8 cellular contexts compared by ENCODE assay signal in genomic region chr1:17274186-17275170, GRCh38. TPM values are rescaled to one million over a fixed set of nuclear protein-coding genes. Genes with fewer than 3 reads are reported as not detected.
DNase-seq lines count a peak whose midpoint lies in the region; ATAC-seq, FAIRE-seq and TF ChIP-seq lines count a peak whose summit lies in the region.
"Had no signal": no experiment of that assay in that cellular context is flagged by ENCODE, and none has a peak within 500 bp of the region (broad histone marks: within the 10 kb centered on the region; RNA-seq: fewer than 3 reads in every experiment).

No MANE protein-coding gene starts in this region.

- H3F3A ChIP-seq in OCI-LY1 (ENCODE audit: insufficient read depth, low read length), result no peaks in the 10 kb centered on the region

- no peak for FAIRE-seq in bronchial epithelial cell (lab: Jason Lieb, UNC)

- H2AFZ ChIP-seq in OCI-LY1 (ENCODE audit: low read length), result no peak overlapping the region

- no peak overlapping the region for H3K4me2 ChIP-seq in OCI-LY1 (ENCODE audit: low read length)

- no peaks in the 10 kb centered on the region for H3K9me2 ChIP-seq in OCI-LY1 (ENCODE audit: low read depth, low read length)

- H3K4me3 ChIP-seq in OCI-LY1 (ENCODE audit: low read depth, low read length, poor library complexity, severe bottlenecking) (no peak overlapping the region), bronchial epithelial cell (ENCODE audit: low read depth, low read length) (no peak overlapping the region)

- no peaks in the 10 kb centered on the region for H3K9me3 ChIP-seq in OCI-LY1 (ENCODE audit: low read length)

- H3K36me3 ChIP-seq in OCI-LY1 (ENCODE audit: insufficient read depth, low read length) (no peaks in the 10 kb centered on the region), bronchial epithelial cell (ENCODE audit: control insufficient read depth, insufficient read depth, low read length) (peaks cover 1% of the 10 kb centered on the region)

- H3K27me3 ChIP-seq in OCI-LY1 (ENCODE audit: insufficient read depth, low read length) (no peaks in the 10 kb centered on the region; the same call in 1 of the 2 replicates), bronchial epithelial cell (ENCODE audit: control insufficient read depth, insufficient read depth, low read length) (no peaks in the 10 kb centered on the region)

- DNase-seq in EL (peak; percentile 71), HCEC 1CT (peak; percentile 52), bronchial epithelial cell (ENCODE audit: low read depth) (peak; percentile 30), lung microvascular endothelial cell (ENCODE audit: low read depth in 2 of 2) (peak; percentile 57 to 64), dedifferentiated amniotic fluid mesenchymal stem cell (ENCODE audit: extremely low spot score) (no peak)

- no peak overlapping the region for H3K27ac ChIP-seq in OCI-LY1 (ENCODE audit: low read depth, low read length, poor library complexity, severe bottlenecking)

- no peaks in the 10 kb centered on the region for H4K20me1 ChIP-seq in OCI-LY1 (ENCODE audit: insufficient read depth, low read length)

- H3K79me2 ChIP-seq in OCI-LY1 (ENCODE audit: insufficient read depth, low read length), result no peaks in the 10 kb centered on the region

- ATAC-seq in HG03469 (IDR thresholded peaks at IDR 0.05; ENCODE audit: unreplicated experiment), result no peak
- ATAC-seq: right cardiac atrium had no signal

- TF ChIP-seq CTCF in OCI-LY1 (IDR thresholded peaks at IDR 0.05; ENCODE audit: low read length) (peak; percentile 72), bronchial epithelial cell (IDR thresholded peaks at IDR 0.05; ENCODE audit: insufficient read depth, low read length, severe bottlenecking) (peak; percentile 89)

- H3K4me1 ChIP-seq in OCI-LY1 (ENCODE audit: insufficient read depth, low read length, severe bottlenecking), result no peaks in the 10 kb centered on the region

- no peak overlapping the region for H3K9ac ChIP-seq in OCI-LY1 (ENCODE audit: low read length)

RNA-seq across cellular contexts. Expression of gene PADI3, which starts 25.6 kb away (rescaled TPM):
- total RNA-seq in bronchial epithelial cell (0.26 and 0.38 TPM in 2 replicates), lung microvascular endothelial cell (under 0.01 TPM in 1 of 2 replicates, not detected in the other)
- total RNA-seq: right cardiac atrium had no signal

RNA-seq across cellular contexts. Expression of gene PADI4, which starts 33.5 kb away (rescaled TPM):
- total RNA-seq in bronchial epithelial cell (not detected in 2 replicates), lung microvascular endothelial cell (not detected in 2 replicates)
